31 cellular contexts compared by ENCODE assay signal in genomic region chr2:20933692-20934091, GRCh38.
"Had no signal": no experiment of that assay in that cellular context is flagged by ENCODE, and none has a peak within 500 bp of the region (broad histone marks: within the 10 kb centered on the region; RNA-seq: fewer than 3 reads in every experiment).

No MANE protein-coding gene starts in this region.

- ATAC-seq: activated CD8-positive, alpha-beta memory T cell treated with anti-CD3 and anti-CD28 coated beads, Interleukin-2, amount 10 ng/mL, durations not matched to agents 7 days and 5 days; activated naive CD4-positive, alpha-beta T cell treated with anti-CD3 and anti-CD28 coated beads, Interleukin-2, amount 50 U/mL, for 72 hours; activated naive CD8-positive, alpha-beta T cell treated with anti-CD3 and anti-CD28 coated beads, Interleukin-2, amount 50 U/mL, for 24 hours; K562; T-cell had no signal

- H3K36me3 Mint-ChIP-seq: activated CD8-positive, alpha-beta memory T cell treated with anti-CD3 and anti-CD28 coated beads, Interleukin-2, amount 10 ng/mL, durations not matched to agents 7 days and 5 days; brain; T-cell had no signal

- H3K4me1 Mint-ChIP-seq: activated B cell treated with CpG ODN at 0.5 μM for 24 hours; activated CD4-positive, alpha-beta T cell treated with anti-CD3 and anti-CD28 coated beads, Interleukin-2, amount 10 ng/mL, durations not matched to agents 24 days and 14 days; activated CD8-positive, alpha-beta memory T cell treated with anti-CD3 and anti-CD28 coated beads, Interleukin-2, amount 10 ng/mL, durations not matched to agents 7 days and 5 days; activated naive CD8-positive, alpha-beta T cell treated with anti-CD3 and anti-CD28 coated beads, Interleukin-2, amount 50 U/mL, for 24 hours; brain; T-cell had no signal

- H3K4me3 Mint-ChIP-seq: activated B cell treated with CpG ODN at 0.5 μM for 24 hours; activated CD4-positive, alpha-beta T cell treated with anti-CD3 and anti-CD28 coated beads, Interleukin-2, amount 10 ng/mL, durations not matched to agents 24 days and 14 days; activated CD8-positive, alpha-beta memory T cell treated with anti-CD3 and anti-CD28 coated beads, Interleukin-2, amount 10 ng/mL, durations not matched to agents 7 days and 5 days; activated naive CD8-positive, alpha-beta T cell treated with anti-CD3 and anti-CD28 coated beads, Interleukin-2, amount 50 U/mL, for 24 hours; activated T-cell treated with anti-CD3 and anti-CD28 coated beads, Interleukin-2, amount 50 U/mL, for 24 hours; activated T-helper 1 cell treated with anti-CD3 and anti-CD28 coated beads, Interleukin-12 subunit alpha, Interleukin-12 subunit beta, Interleukin-2, Interleukin-4 antibody, amounts not matched to agents 30 ng/mL and 10 ng/mL and 1 ng/mL, durations not matched to agents 14 hours and 24 hours and 36 hours; brain; T-cell had no signal

- DNase-seq: activated B cell treated with CpG ODN at 0.5 μM for 24 hours; activated CD4-positive, alpha-beta T cell treated with anti-CD3 and anti-CD28 coated beads for 1 hour; activated CD4-positive, alpha-beta T cell treated with anti-CD3 and anti-CD28 coated beads, Interleukin-2, amount 10 ng/mL, durations not matched to agents 24 days and 14 days; activated CD4-positive, alpha-beta T cell treated with anti-CD3 and anti-CD28 coated beads, Interleukin-2, amount 50 U/mL, for 48 hours; activated CD8-positive, alpha-beta memory T cell treated with anti-CD3 and anti-CD28 coated beads, Interleukin-2, amount 10 ng/mL, durations not matched to agents 7 days and 5 days; activated effector memory CD4-positive, alpha-beta T cell treated with anti-CD3 and anti-CD28 coated beads, Interleukin-2, amount 50 U/mL, for 16 hours; activated naive CD4-positive, alpha-beta T cell treated with Interleukin-2 at 50 U/mL for 16 hours; activated naive CD8-positive, alpha-beta T cell treated with anti-CD3 and anti-CD28 coated beads, Interleukin-2, amount 50 U/mL, for 24 hours; activated T-cell treated with anti-CD3 and anti-CD28 coated beads, Interleukin-2, amount 50 U/mL, for 24 hours; amygdala; Karpas-422; MM.1S; NCI-H1105; NCI-H1436; NCI-H1694 treated with DMSO at 0.1 percent for 48 hours; NCI-H2029 treated with DMSO at 0.1 percent for 48 hours; NCI-H510A treated with DMSO at 0.1 percent for 48 hours; NCI-H69; NK-92 treated with Interleukin-12 subunit alpha and Interleukin-12 subunit beta, amount 100 ng/mL, for 24 hours; OCI-M1; Peyer's patch; Right ventricle myocardium superior; T-cell; T-helper 2 cell; T1000 had no signal

- H3K9me3 Mint-ChIP-seq: activated CD4-positive, alpha-beta T cell treated with anti-CD3 and anti-CD28 coated beads, Interleukin-2, amount 10 ng/mL, durations not matched to agents 24 days and 14 days; activated T-helper 1 cell treated with anti-CD3 and anti-CD28 coated beads, Interleukin-12 subunit alpha, Interleukin-12 subunit beta, Interleukin-2, Interleukin-4 antibody, amounts not matched to agents 30 ng/mL and 10 ng/mL and 1 ng/mL, durations not matched to agents 14 hours and 24 hours and 36 hours had no signal

- H3K27ac Mint-ChIP-seq: activated B cell treated with CpG ODN at 0.5 μM for 24 hours; activated CD4-positive, alpha-beta T cell treated with anti-CD3 and anti-CD28 coated beads, Interleukin-2, amount 10 ng/mL, durations not matched to agents 24 days and 14 days; activated CD8-positive, alpha-beta memory T cell treated with anti-CD3 and anti-CD28 coated beads, Interleukin-2, amount 10 ng/mL, durations not matched to agents 7 days and 5 days; activated naive CD4-positive, alpha-beta T cell treated with anti-CD3 and anti-CD28 coated beads, Interleukin-2, amount 50 U/mL, for 72 hours; activated naive CD8-positive, alpha-beta T cell treated with anti-CD3 and anti-CD28 coated beads, Interleukin-2, amount 50 U/mL, for 24 hours; activated T-cell treated with anti-CD3 and anti-CD28 coated beads, Interleukin-2, amount 50 U/mL, for 24 hours; activated T-helper 1 cell treated with anti-CD3 and anti-CD28 coated beads, Interleukin-12 subunit alpha, Interleukin-12 subunit beta, Interleukin-2, Interleukin-4 antibody, amounts not matched to agents 30 ng/mL and 10 ng/mL and 1 ng/mL, durations not matched to agents 14 hours and 24 hours and 36 hours; brain; T-cell had no signal

- FAIRE-seq: astrocyte, K562, TTC549 had no signal
